Comparison of ENCODE assay signal across 20 cellular contexts in the genomic region with DNA sequence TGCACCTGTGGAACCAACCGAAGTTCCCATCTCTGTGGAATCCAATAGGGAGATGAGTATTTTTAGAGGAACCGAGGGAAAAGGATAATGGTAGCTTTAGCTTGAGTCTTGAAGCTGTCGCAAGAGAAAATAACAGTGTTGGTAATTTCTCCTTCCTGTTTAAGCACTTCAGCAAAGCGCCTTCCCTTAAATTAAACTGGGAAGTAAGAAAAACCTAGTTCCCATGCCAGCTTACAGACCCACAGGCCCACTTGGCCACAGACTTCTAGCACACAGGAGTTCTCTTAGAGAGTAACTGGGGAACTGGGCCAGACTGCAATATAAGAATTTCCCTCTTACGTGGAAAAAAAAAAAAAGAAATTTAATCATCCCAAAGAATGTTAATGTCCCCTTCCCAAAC.
DNase-seq lines count a peak whose midpoint lies in the region; ATAC-seq lines count a peak whose summit lies in the region.
"Had no signal": no experiment of that assay in that cellular context is flagged by ENCODE, and none has a peak within 500 bp of the region (broad histone marks: within the 10 kb centered on the region; RNA-seq: fewer than 3 reads in every experiment).

No MANE protein-coding gene starts in this region.

- ATAC-seq in T-helper 17 cell (no peak), sciatic nerve (peak; percentile 41), HG02763 (IDR thresholded peaks at IDR 0.05; ENCODE audit: unreplicated experiment) (no peak)
- ATAC-seq: stimulated activated effector memory CD8-positive, alpha-beta T cell treated with anti-CD3 and anti-CD28 coated beads, Interleukin-12 subunit alpha, Interleukin-12 subunit beta, amount 100 ng/mL, for 72 hours had no signal

- H3K27me3 Mint-ChIP-seq in activated naive CD4-positive, alpha-beta T cell treated with anti-CD3 and anti-CD28 coated beads, Interleukin-2, amount 50 U/mL, for 24 hours, result no peaks in the 10 kb centered on the region
- H3K27me3 Mint-ChIP-seq in activated naive CD4-positive, alpha-beta T cell treated with anti-CD3 and anti-CD28 coated beads for 36 hours (ENCODE audit: low read depth), result no peaks in the 10 kb centered on the region
- no peaks in the 10 kb centered on the region for H3K27me3 Mint-ChIP-seq in T-helper 17 cell
- H3K27me3 Mint-ChIP-seq: activated B cell treated with CpG ODN at 0.5 μM for 24 hours; activated naive CD8-positive, alpha-beta T cell treated with anti-CD3 and anti-CD28 coated beads for 36 hours; B cell had no signal

- H3K27ac Mint-ChIP-seq in activated naive CD4-positive, alpha-beta T cell treated with anti-CD3 and anti-CD28 coated beads, Interleukin-2, amount 50 U/mL, for 24 hours, result peak overlapping the region; percentile 55
- H3K27ac Mint-ChIP-seq in activated naive CD4-positive, alpha-beta T cell treated with anti-CD3 and anti-CD28 coated beads for 36 hours, result no peak overlapping the region
- peak overlapping the region; percentile 19 for H3K27ac Mint-ChIP-seq in T-helper 17 cell
- H3K27ac Mint-ChIP-seq: activated B cell treated with CpG ODN at 0.5 μM for 24 hours; activated naive CD8-positive, alpha-beta T cell treated with anti-CD3 and anti-CD28 coated beads for 36 hours; activated T-helper 2 cell treated with anti-CD3 and anti-CD28 coated beads, Interferon-gamma antibody, Interleukin-2, Interleukin-4, amounts not matched to agents 10 μg/mL and 5 μg/mL and 100 μg/mL, durations not matched to agents 14 hours and 24 hours and 36 hours; B cell; stimulated activated effector memory CD8-positive, alpha-beta T cell treated with anti-CD3 and anti-CD28 coated beads, Interleukin-12 subunit alpha, Interleukin-12 subunit beta, amount 100 ng/mL, for 72 hours had no signal

- H3K4me1 Mint-ChIP-seq in activated naive CD4-positive, alpha-beta T cell treated with anti-CD3 and anti-CD28 coated beads, Interleukin-2, amount 50 U/mL, for 24 hours, result peaks cover 34% of the 10 kb centered on the region
- peaks cover 20% of the 10 kb centered on the region for H3K4me1 Mint-ChIP-seq in activated naive CD4-positive, alpha-beta T cell treated with anti-CD3 and anti-CD28 coated beads for 36 hours (ENCODE audit: low read depth)
- H3K4me1 Mint-ChIP-seq in T-helper 17 cell, result peaks cover 6% of the 10 kb centered on the region
- H3K4me1 Mint-ChIP-seq: stimulated activated effector memory CD8-positive, alpha-beta T cell treated with anti-CD3 and anti-CD28 coated beads, Interleukin-12 subunit alpha, Interleukin-12 subunit beta, amount 100 ng/mL, for 72 hours had no signal

- intact Hi-C loops in activated naive CD4-positive, alpha-beta T cell treated with anti-CD3 and anti-CD28 coated beads for 36 hours (cut with micrococcal nuclease), result no loop called here
- intact Hi-C loops in sciatic nerve (cut with DNase I), result no loop called here

- no peak overlapping the region for H3K4me3 Mint-ChIP-seq in activated naive CD4-positive, alpha-beta T cell treated with anti-CD3 and anti-CD28 coated beads, Interleukin-2, amount 50 U/mL, for 24 hours
- H3K4me3 Mint-ChIP-seq in activated naive CD4-positive, alpha-beta T cell treated with anti-CD3 and anti-CD28 coated beads for 36 hours, result no peak overlapping the region
- H3K4me3 Mint-ChIP-seq in T-helper 17 cell, result peak overlapping the region; percentile 47
- H3K4me3 Mint-ChIP-seq: activated B cell treated with CpG ODN at 0.5 μM for 24 hours; activated naive CD8-positive, alpha-beta T cell treated with anti-CD3 and anti-CD28 coated beads for 36 hours; B cell; stimulated activated effector memory CD8-positive, alpha-beta T cell treated with anti-CD3 and anti-CD28 coated beads, Interleukin-12 subunit alpha, Interleukin-12 subunit beta, amount 100 ng/mL, for 72 hours had no signal

- H3K9me3 ChIP-seq in T-helper 17 cell (ENCODE audit: control insufficient read depth, low read length, poor library complexity, severe bottlenecking), result peaks cover 7% of the 10 kb centered on the region
- H3K9me3 ChIP-seq: HAP-1, SK-N-SH had no signal

- H3K36me3 Mint-ChIP-seq in activated naive CD4-positive, alpha-beta T cell treated with anti-CD3 and anti-CD28 coated beads, Interleukin-2, amount 50 U/mL, for 24 hours, result peaks cover 4% of the 10 kb centered on the region
- H3K36me3 Mint-ChIP-seq in activated naive CD4-positive, alpha-beta T cell treated with anti-CD3 and anti-CD28 coated beads for 36 hours (ENCODE audit: low read depth), result no peaks in the 10 kb centered on the region
- H3K36me3 Mint-ChIP-seq in T-helper 17 cell (ENCODE audit: low read depth), result no peaks in the 10 kb centered on the region
- H3K36me3 Mint-ChIP-seq: stimulated activated effector memory CD8-positive, alpha-beta T cell treated with anti-CD3 and anti-CD28 coated beads, Interleukin-12 subunit alpha, Interleukin-12 subunit beta, amount 100 ng/mL, for 72 hours had no signal

- CTCF ChIA-PET in activated naive CD4-positive, alpha-beta T cell treated with anti-CD3 and anti-CD28 coated beads for 36 hours (lab: Charles Lee), result no interaction called here

- H3K9me3 Mint-ChIP-seq in activated naive CD4-positive, alpha-beta T cell treated with anti-CD3 and anti-CD28 coated beads, Interleukin-2, amount 50 U/mL, for 24 hours, result peaks cover 5% of the 10 kb centered on the region
- H3K9me3 Mint-ChIP-seq in activated naive CD4-positive, alpha-beta T cell treated with anti-CD3 and anti-CD28 coated beads for 36 hours, result no peaks in the 10 kb centered on the region
- H3K9me3 Mint-ChIP-seq: stimulated activated effector memory CD8-positive, alpha-beta T cell treated with anti-CD3 and anti-CD28 coated beads, Interleukin-12 subunit alpha, Interleukin-12 subunit beta, amount 100 ng/mL, for 72 hours had no signal

- DNase-seq in activated naive CD4-positive, alpha-beta T cell treated with anti-CD3 and anti-CD28 coated beads for 36 hours, result no peak
- peak; percentile 91 for DNase-seq in MV-4-11 (lab: John Stamatoyannopoulos, UW)
- DNase-seq in T-helper 17 cell, result no peak
- no peak for DNase-seq in sciatic nerve (ENCODE audit: low spot score)
- no peak for DNase-seq in activated CD4-positive, CD25-positive, alpha-beta regulatory T cell treated with anti-CD3 and anti-CD28 coated beads, Interleukin-2, amount 50 U/mL, for 72 hours
- DNase-seq in kidney glomerular epithelial cell (lab: John Stamatoyannopoulos, UW), result no peak
- DNase-seq: activated B cell treated with CpG ODN at 0.5 μM for 24 hours; activated CD4-positive, alpha-beta T cell treated with anti-CD3 and anti-CD28 coated beads, Interleukin-2, amount 50 U/mL, for 4 hours; activated naive CD8-positive, alpha-beta T cell treated with anti-CD3 and anti-CD28 coated beads for 36 hours; caudate nucleus; DMS79; NCI-H1417 treated with DMSO at 0.1 percent for 48 hours; NCI-H510A treated with DMSO at 0.1 percent for 48 hours; SK-N-SH had no signal
